ENCODE assay signal across 3 cellular contexts in genomic region chr5:41071975-41072374, GRCh38.
TF ChIP-seq lines count a peak whose summit lies in the region.

No MANE protein-coding gene starts in this region.

TF ChIP-seq in SK-N-SH treated with all-trans-retinoic acid at 6 μM for 48 hours, 23 proteins besides CTCF, POLR2A, EP300 and RAD21:
- TF ChIP-seq POU6F1 (CRISPR knock-in tag; IDR thresholded peaks at IDR 0.05; ENCODE audit: borderline replicate concordance, low read depth) (no peak), ZC3H10 (CRISPR knock-in tag; IDR thresholded peaks at IDR 0.05) (no peak), CSDC2 (CRISPR knock-in tag; IDR thresholded peaks at IDR 0.05) (no peak), ZFP3 (CRISPR knock-in tag; IDR thresholded peaks at IDR 0.05) (peak; percentile 90), TSHZ2 (CRISPR knock-in tag; IDR thresholded peaks at IDR 0.05) (no peak), ZNF565 (CRISPR knock-in tag; conservative IDR thresholded peaks at IDR 0.05; ENCODE audit: low read depth) (no peak)

TF ChIP-seq in SK-N-SH, 30 proteins besides CTCF, POLR2A, EP300 and RAD21 (continued from another document):
- no peak for TF ChIP-seq IRF3 (IDR thresholded peaks at IDR 0.05; ENCODE audit: low read depth, low read length)
- TF ChIP-seq MEF2A (IDR thresholded peaks at IDR 0.05; ENCODE audit: borderline replicate concordance, low read depth), result no peak
- TF ChIP-seq CHD2 (IDR thresholded peaks at IDR 0.05; ENCODE audit: low read length, partially characterized antibody), result no peak
- TF ChIP-seq TCF12 (IDR thresholded peaks at IDR 0.05), result no peak
- no peak for TF ChIP-seq SIN3A (IDR thresholded peaks at IDR 0.05; ENCODE audit: borderline replicate concordance, low read depth, low read length)
- no peak for TF ChIP-seq GATA2 (CRISPR knock-in tag; IDR thresholded peaks at IDR 0.05)
- no peak for TF ChIP-seq GABPA (IDR thresholded peaks at IDR 0.05; ENCODE audit: low read depth)
- TF ChIP-seq POLR2AphosphoS5 (IDR thresholded peaks at IDR 0.05; ENCODE audit: low read depth, low read length), result no peak
- no peak for TF ChIP-seq EZH2phosphoT487 (IDR thresholded peaks at IDR 0.05; ENCODE audit: borderline replicate concordance, low read depth)
- no peak for TF ChIP-seq TAF1 (IDR thresholded peaks at IDR 0.05; ENCODE audit: borderline replicate concordance, low read depth, low read length)
- TF ChIP-seq TEAD4 (IDR thresholded peaks at IDR 0.05; ENCODE audit: borderline replicate concordance, insufficient read depth), result no peak

TF ChIP-seq in GM23338, 12 proteins besides CTCF, POLR2A, EP300 and RAD21 (continued from another document):
- TF ChIP-seq ZNF462 (CRISPR knock-in tag; IDR thresholded peaks at IDR 0.05) (no peak), JUNB (IDR thresholded peaks at IDR 0.05; ENCODE audit: unreplicated experiment) (no peak), POLR2AphosphoS5 (IDR thresholded peaks at IDR 0.05; ENCODE audit: low read depth) (no peak), ZNF331 (CRISPR knock-in tag; IDR thresholded peaks at IDR 0.05; ENCODE audit: low read depth) (no peak), NANOG (IDR thresholded peaks at IDR 0.05; ENCODE audit: borderline replicate concordance) (no peak), CREB1 (CRISPR knock-in tag; IDR thresholded peaks at IDR 0.05; ENCODE audit: low read depth) (no peak), ETS1 (IDR thresholded peaks at IDR 0.05) (no peak), ZNF114 (CRISPR knock-in tag; IDR thresholded peaks at IDR 0.05) (no peak), EZH2phosphoT487 (IDR thresholded peaks at IDR 0.05; ENCODE audit: unreplicated experiment) (no peak), EZH2 (IDR thresholded peaks at IDR 0.05; ENCODE audit: low read depth, unreplicated experiment) (no peak)
- TF ChIP-seq, protein P1, sequence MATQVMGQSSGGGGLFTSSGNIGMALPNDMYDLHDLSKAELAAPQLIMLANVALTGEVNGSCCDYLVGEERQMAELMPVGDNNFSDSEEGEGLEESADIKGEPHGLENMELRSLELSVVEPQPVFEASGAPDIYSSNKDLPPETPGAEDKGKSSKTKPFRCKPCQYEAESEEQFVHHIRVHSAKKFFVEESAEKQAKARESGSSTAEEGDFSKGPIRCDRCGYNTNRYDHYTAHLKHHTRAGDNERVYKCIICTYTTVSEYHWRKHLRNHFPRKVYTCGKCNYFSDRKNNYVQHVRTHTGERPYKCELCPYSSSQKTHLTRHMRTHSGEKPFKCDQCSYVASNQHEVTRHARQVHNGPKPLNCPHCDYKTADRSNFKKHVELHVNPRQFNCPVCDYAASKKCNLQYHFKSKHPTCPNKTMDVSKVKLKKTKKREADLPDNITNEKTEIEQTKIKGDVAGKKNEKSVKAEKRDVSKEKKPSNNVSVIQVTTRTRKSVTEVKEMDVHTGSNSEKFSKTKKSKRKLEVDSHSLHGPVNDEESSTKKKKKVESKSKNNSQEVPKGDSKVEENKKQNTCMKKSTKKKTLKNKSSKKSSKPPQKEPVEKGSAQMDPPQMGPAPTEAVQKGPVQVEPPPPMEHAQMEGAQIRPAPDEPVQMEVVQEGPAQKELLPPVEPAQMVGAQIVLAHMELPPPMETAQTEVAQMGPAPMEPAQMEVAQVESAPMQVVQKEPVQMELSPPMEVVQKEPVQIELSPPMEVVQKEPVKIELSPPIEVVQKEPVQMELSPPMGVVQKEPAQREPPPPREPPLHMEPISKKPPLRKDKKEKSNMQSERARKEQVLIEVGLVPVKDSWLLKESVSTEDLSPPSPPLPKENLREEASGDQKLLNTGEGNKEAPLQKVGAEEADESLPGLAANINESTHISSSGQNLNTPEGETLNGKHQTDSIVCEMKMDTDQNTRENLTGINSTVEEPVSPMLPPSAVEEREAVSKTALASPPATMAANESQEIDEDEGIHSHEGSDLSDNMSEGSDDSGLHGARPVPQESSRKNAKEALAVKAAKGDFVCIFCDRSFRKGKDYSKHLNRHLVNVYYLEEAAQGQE (IDR thresholded peaks at IDR 0.05; ENCODE audit: unreplicated experiment), result no peak
